ENCODE assay signal across 9 cellular contexts in the genomic region with DNA sequence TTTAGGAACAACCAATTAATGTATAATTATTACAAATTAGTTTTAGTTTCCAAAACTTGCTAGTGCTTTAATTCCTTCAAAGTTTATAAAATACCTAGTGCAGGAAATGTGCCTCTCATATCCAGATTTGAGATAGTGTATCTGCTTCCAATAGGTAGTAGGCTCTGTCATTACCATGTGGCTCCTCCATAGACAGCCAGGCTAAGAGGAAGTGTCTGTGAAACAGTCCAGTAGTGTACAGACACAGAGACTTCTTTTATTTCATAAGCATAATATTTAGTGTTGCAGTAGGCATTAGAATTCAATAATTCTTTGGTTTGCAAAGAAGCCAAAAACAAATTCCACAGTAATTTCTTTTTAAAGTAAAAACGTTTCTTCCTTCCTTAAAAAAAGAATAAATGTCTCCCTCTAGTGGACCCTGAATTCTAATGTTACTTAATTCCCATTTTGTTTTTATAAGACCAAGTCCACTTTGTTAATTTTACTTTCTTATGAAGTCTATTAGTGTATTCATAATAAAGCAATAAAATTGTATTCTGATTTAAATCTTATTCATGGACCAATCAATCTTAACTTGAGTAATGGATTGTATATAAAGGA.
DNase-seq lines count a peak whose midpoint lies in the region; TF ChIP-seq lines count a peak whose summit lies in the region.
"Had no signal": no experiment of that assay in that cellular context is flagged by ENCODE, and none has a peak within 500 bp of the region (broad histone marks: within the 10 kb centered on the region; RNA-seq: fewer than 3 reads in every experiment).

No MANE protein-coding gene starts in this region.

- H3K9me3 Mint-ChIP-seq in brain (peaks cover 0 to 11% (median 5%) of the 10 kb centered on the region in 5 experiments), nephron (peaks cover 4% of the 10 kb centered on the region)

- no peak overlapping the region for H3K4me3 ChIP-seq in tibial artery

- TF ChIP-seq CTCF in brain (conservative IDR thresholded peaks at IDR 0.05) (peak; percentile 33 to 41), nephron (IDR thresholded peaks at IDR 0.05; ENCODE audit: unreplicated experiment in 3 of 3) (peak; percentile 14 to 52 (median 38)), tibial artery (IDR thresholded peaks at IDR 0.05) (no peak)

- peaks cover 3% of the 10 kb centered on the region for H3K27me3 Mint-ChIP-seq in brain
- H3K27me3 Mint-ChIP-seq in nephron (ENCODE audit: low read depth), result no peaks in the 10 kb centered on the region
- H3K27me3 Mint-ChIP-seq: activated B cell treated with CpG ODN at 0.5 μM for 24 hours had no signal

- H3K4me1 ChIP-seq in tibial artery, result peaks cover 0 to 13% (median 1%) of the 10 kb centered on the region in 4 donors

- intact Hi-C loops in head of caudate nucleus (cut with DNase I) (no loop called here), tibial artery (cut with DNase I; ENCODE audit: low total_unique reads) (no loop called here)

- no peak overlapping the region for H3K4me3 Mint-ChIP-seq in brain
- H3K4me3 Mint-ChIP-seq in nephron, result no peak overlapping the region
- H3K4me3 Mint-ChIP-seq: activated B cell treated with CpG ODN at 0.5 μM for 24 hours had no signal

- H3K4me1 Mint-ChIP-seq in brain (peaks cover 10% of the 10 kb centered on the region), nephron (peaks cover 10% of the 10 kb centered on the region)

- H3K36me3 ChIP-seq in tibial artery, result no peaks in the 10 kb centered on the region

- H3K36me3 Mint-ChIP-seq in brain, result peaks cover 21% of the 10 kb centered on the region
- H3K36me3 Mint-ChIP-seq in nephron (ENCODE audit: low read depth), result peaks cover 7% of the 10 kb centered on the region

- no peak overlapping the region for H3K27ac Mint-ChIP-seq in brain
- H3K27ac Mint-ChIP-seq in nephron, result no peak overlapping the region
- H3K27ac Mint-ChIP-seq: activated B cell treated with CpG ODN at 0.5 μM for 24 hours had no signal

- DNase-seq in ELR (ENCODE audit: low read depth) (peak; percentile 48), M059J (ENCODE audit: low read depth) (peak; percentile 14), head of caudate nucleus (no peak), GM19240 (ENCODE audit: insufficient read length, low spot score) (no peak), tibial artery (no peak), T1000 (lab: John Stamatoyannopoulos, UW) (no peak)
- DNase-seq: activated B cell treated with CpG ODN at 0.5 μM for 24 hours had no signal

- no peak overlapping the region for H3K27ac ChIP-seq in tibial artery

- H3K27me3 ChIP-seq in tibial artery, result no peaks in the 10 kb centered on the region

- peaks cover 0 to 10% (median 6%) of the 10 kb centered on the region in 3 donors for H3K9me3 ChIP-seq in tibial artery

Comparison
In these comparisons a context has a peak if more than half of its experiments do, and no peak if none do; other contexts are left out.
1. DNase-seq: peak in ELR (single experiment) and M059J (single experiment); none in head of caudate nucleus (0 of 42), GM19240 (single experiment), tibial artery (0 of 2) and T1000 (single experiment).
2. CTCF ChIP-seq: peak in brain (2 of 2) and nephron (3 of 3); none in tibial artery (0 of 2).